Comparison of ENCODE assay signal across 18 cellular contexts in the genomic region with DNA sequence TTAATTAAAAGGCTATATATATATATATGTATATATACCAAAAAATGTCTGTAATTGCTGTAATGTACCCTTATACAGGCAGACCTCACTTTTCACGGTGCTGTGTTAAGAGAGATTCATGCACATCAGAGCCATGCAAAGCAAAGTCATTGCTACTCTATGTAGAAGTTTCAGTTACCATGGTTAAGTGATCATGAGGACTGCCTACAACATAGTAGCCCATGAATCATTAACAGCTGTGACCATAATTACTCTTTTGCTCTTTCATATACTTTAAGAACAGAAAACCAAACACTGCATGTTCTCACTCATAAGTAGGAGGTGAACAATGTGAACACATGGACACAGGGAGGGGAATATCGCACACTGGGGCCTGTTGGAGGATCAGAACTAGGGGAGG.
A peak's percentile ranks its signal among the peaks of the same experiment; 100 is the strongest.
DNase-seq lines count a peak whose midpoint lies in the region; ATAC-seq and TF ChIP-seq lines count a peak whose summit lies in the region.
"Had no signal": no experiment of that assay in that cellular context is flagged by ENCODE, and none has a peak within 500 bp of the region (broad histone marks: within the 10 kb centered on the region; RNA-seq: fewer than 3 reads in every experiment).

No MANE protein-coding gene starts in this region.

- H3K4me3 ChIP-seq in epithelial cell of proximal tubule (ENCODE audit: low read depth, low read length) = no peak overlapping the region
- H3K4me3 ChIP-seq: heart right ventricle, right lobe of liver, vagina had no signal

- no peak for TF ChIP-seq CTCF in epithelial cell of proximal tubule (conservative IDR thresholded peaks at IDR 0.05; ENCODE audit: low read depth, low read length)

- DNase-seq in epithelial cell of proximal tubule (ENCODE audit: low read depth) (peak; percentile 9), Right ventricle myocardium superior (no peak), occipital lobe (lab: John Stamatoyannopoulos, UW) (no peak), amygdala (lab: John Stamatoyannopoulos, UW) (no peak)
- no peak for DNase-seq in stimulated activated CD4-positive, alpha-beta T cell treated with anti-CD3 and anti-CD28 coated beads, Interleukin-4, amount 100 ng/mL, for 24 hours
- DNase-seq: activated CD8-positive, alpha-beta memory T cell treated with anti-CD3 and anti-CD28 coated beads, Interleukin-2, amount 10 ng/mL, durations not matched to agents 7 days and 5 days; DMS53; heart right ventricle; left ventricle myocardium superior; right lobe of liver; stimulated activated CD4-positive, alpha-beta T cell treated with anti-CD3 and anti-CD28 coated beads, Interleukin-4, amount 100 ng/mL, for 1 hour; stimulated activated naive CD4-positive, alpha-beta T cell had no signal

- peak; percentile 99 for ATAC-seq in GM18909 (IDR thresholded peaks at IDR 0.05; ENCODE audit: poor library complexity, unreplicated experiment)
- ATAC-seq in GM21786 (IDR thresholded peaks at IDR 0.05; ENCODE audit: unreplicated experiment) = peak; percentile 98
- ATAC-seq in HG03108 (IDR thresholded peaks at IDR 0.05; ENCODE audit: unreplicated experiment) = peak; percentile 90
- no peak for ATAC-seq in Right ventricle myocardium superior (ENCODE audit: poor library complexity)
- ATAC-seq: activated CD8-positive, alpha-beta memory T cell treated with anti-CD3 and anti-CD28 coated beads, Interleukin-2, amount 10 ng/mL, durations not matched to agents 7 days and 5 days; heart right ventricle; left ventricle myocardium superior; natural killer cell treated with Interleukin-12 subunit alpha and Interleukin-12 subunit beta and Interleukin-15 and Interleukin-18, amount 100 ng/mL, for 72 hours; right lobe of liver; SK-N-SH treated with all-trans-retinoic acid at 6 μM for 48 hours had no signal

- intact Hi-C loops in Right ventricle myocardium superior (cut with DNase I) = no loop called here
